In the genomic region with DNA sequence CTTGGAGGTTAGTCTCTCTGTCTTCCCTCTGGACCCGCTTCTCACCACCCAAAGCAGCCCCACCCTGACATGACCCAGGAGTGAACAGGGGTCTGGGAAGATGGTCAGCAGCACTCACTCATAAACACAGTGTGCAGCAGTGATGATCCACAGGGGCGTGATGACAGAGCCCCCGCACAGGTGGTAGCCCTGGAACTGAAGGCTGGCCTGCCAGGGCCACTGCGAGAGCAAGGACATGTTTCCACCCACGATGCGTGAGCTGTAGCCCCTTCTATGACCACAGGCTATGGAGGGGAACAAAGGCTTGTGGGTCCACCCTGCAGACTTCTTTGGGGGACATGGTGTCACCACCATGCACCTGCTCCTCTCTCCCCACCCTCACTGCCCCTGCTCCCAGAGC, we compare ENCODE assay signal across 26 cellular contexts. TPM values are rescaled to one million over a fixed set of nuclear protein-coding genes. Genes with fewer than 3 reads are reported as not detected.
"Had no signal": no experiment of that assay in that cellular context is flagged by ENCODE, and none has a peak within 500 bp of the region (broad histone marks: within the 10 kb centered on the region; RNA-seq: fewer than 3 reads in every experiment).

No MANE protein-coding gene starts in this region.

- H3K27ac ChIP-seq: brain microvascular endothelial cell, cardiac muscle cell had no signal

- H3K27ac Mint-ChIP-seq: activated CD4-positive, alpha-beta memory T cell treated with anti-CD3 and anti-CD28 coated beads for 36 hours; activated CD4-positive, alpha-beta T cell treated with anti-CD3 and anti-CD28 coated beads, Interleukin-2, amount 10 ng/mL, durations not matched to agents 7 days and 5 days; activated T-cell treated with anti-CD3 and anti-CD28 coated beads, Interleukin-2, amount 50 U/mL, for 72 hours had no signal

- H3K4me3 ChIP-seq: cardiac muscle cell, MG63 had no signal

- H3K27me3 Mint-ChIP-seq: activated CD4-positive, alpha-beta memory T cell treated with anti-CD3 and anti-CD28 coated beads for 36 hours; activated CD4-positive, alpha-beta T cell treated with anti-CD3 and anti-CD28 coated beads, Interleukin-2, amount 10 ng/mL, durations not matched to agents 7 days and 5 days; T-helper 17 cell had no signal

- H3K4me3 Mint-ChIP-seq: activated CD4-positive, alpha-beta memory T cell treated with anti-CD3 and anti-CD28 coated beads for 36 hours; activated CD4-positive, alpha-beta T cell treated with anti-CD3 and anti-CD28 coated beads, Interleukin-2, amount 10 ng/mL, durations not matched to agents 7 days and 5 days; activated T-cell treated with anti-CD3 and anti-CD28 coated beads, Interleukin-2, amount 50 U/mL, for 72 hours; T-helper 17 cell had no signal

- H3K36me3 ChIP-seq: brain microvascular endothelial cell, cardiac muscle cell, MG63 had no signal

- H3K27me3 ChIP-seq: brain microvascular endothelial cell, cardiac muscle cell had no signal

- ATAC-seq: activated naive CD4-positive, alpha-beta T cell treated with anti-CD3 and anti-CD28 coated beads, Interleukin-2, amount 50 U/mL, for 72 hours; activated T-cell treated with anti-CD3 and anti-CD28 coated beads, Interleukin-2, amount 50 U/mL, for 72 hours; Panc1; T-helper 17 cell had no signal

- H3K9me3 ChIP-seq: MG63 had no signal

- DNase-seq: activated CD4-positive, alpha-beta memory T cell treated with anti-CD3 and anti-CD28 coated beads for 36 hours; activated CD4-positive, alpha-beta T cell treated with anti-CD3 and anti-CD28 coated beads, Interleukin-2, amount 10 ng/mL, durations not matched to agents 7 days and 5 days; activated CD4-positive, CD25-positive, alpha-beta regulatory T cell; activated CD8-positive, alpha-beta memory T cell treated with anti-CD3 and anti-CD28 coated beads, Interleukin-2, amount 50 U/mL, for 4 hours; activated effector memory CD4-positive, alpha-beta T cell treated with Interleukin-2 at 50 U/mL for 16 hours; activated naive CD4-positive, alpha-beta T cell treated with Interleukin-2 at 50 U/mL for 16 hours; activated T-cell treated with anti-CD3 and anti-CD28 coated beads, Interleukin-2, amount 50 U/mL, for 72 hours; brain microvascular endothelial cell; cerebellar nuclear complex; MG63; NCI-H1105; NCI-H1436; NCI-H1694 treated with DMSO at 0.1 percent for 48 hours; NCI-H2029 treated with DMSO at 0.1 percent for 48 hours; NCI-H345; NCI-H510A treated with DMSO at 0.1 percent for 48 hours; NCI-H69; NK-92 treated with Interleukin-12 subunit alpha and Interleukin-12 subunit beta, amount 100 ng/mL, for 24 hours; OCI-M1; RPMI8226; SHP77 treated with DMSO at 0.1 percent for 48 hours; T-helper 17 cell had no signal

RNA-seq across cellular contexts. Expression of a gene that starts 12.9 kb away (rescaled TPM):
- total RNA-seq: cardiac muscle cell had no signal
- polyA plus RNA-seq: cardiac muscle cell had no signal

RNA-seq across cellular contexts. Expression of a gene that starts 16.6 kb away (rescaled TPM):
- total RNA-seq: activated CD4-positive, alpha-beta memory T cell treated with anti-CD3 and anti-CD28 coated beads for 36 hours; activated CD4-positive, alpha-beta T cell treated with anti-CD3 and anti-CD28 coated beads, Interleukin-2, amount 10 ng/mL, durations not matched to agents 7 days and 5 days; activated naive CD4-positive, alpha-beta T cell treated with anti-CD3 and anti-CD28 coated beads, Interleukin-2, amount 50 U/mL, for 72 hours; cardiac muscle cell; SK-MEL-5; T-helper 17 cell had no signal
- polyA plus RNA-seq: cardiac muscle cell had no signal

RNA-seq across cellular contexts. Expression of a gene that starts 20.8 kb away (rescaled TPM):
- total RNA-seq: cardiac muscle cell, SK-MEL-5 had no signal
- polyA plus RNA-seq: cardiac muscle cell had no signal

RNA-seq across cellular contexts. Expression of a gene that starts 32.1 kb away (rescaled TPM):
- total RNA-seq: activated CD4-positive, alpha-beta memory T cell treated with anti-CD3 and anti-CD28 coated beads for 36 hours; activated CD4-positive, alpha-beta T cell treated with anti-CD3 and anti-CD28 coated beads, Interleukin-2, amount 10 ng/mL, durations not matched to agents 7 days and 5 days; activated naive CD4-positive, alpha-beta T cell treated with anti-CD3 and anti-CD28 coated beads, Interleukin-2, amount 50 U/mL, for 72 hours; activated T-cell treated with anti-CD3 and anti-CD28 coated beads, Interleukin-2, amount 50 U/mL, for 72 hours; cardiac muscle cell; SK-MEL-5; T-helper 17 cell had no signal
- polyA plus RNA-seq: cardiac muscle cell had no signal
